1 cellular context compared by ENCODE assay signal in genomic region chr3:53846851-53847155, GRCh38.
A peak's percentile ranks its signal among the peaks of the same experiment; 100 is the strongest.
TF ChIP-seq lines count a peak whose summit lies in the region.

No MANE protein-coding gene starts in this region.

TF ChIP-seq in H1, 55 proteins besides CTCF, POLR2A, EP300 and RAD21:
- TF ChIP-seq TBP (IDR thresholded peaks at IDR 0.05; ENCODE audit: low read depth, low read length): no peak
- TF ChIP-seq RFX5 (IDR thresholded peaks at IDR 0.05; ENCODE audit: borderline replicate concordance, low read depth, low read length): no peak
- TF ChIP-seq SUZ12 (IDR thresholded peaks at IDR 0.05; ENCODE audit: low read length): peak; percentile 9; the same call in 1 of the 2 replicates
TF ChIP-seq in H1: peak in this region for 1.
